In genomic region chr12:53660064-53660463, GRCh38 we compare ENCODE assay signal across 13 cellular contexts. TPM values are rescaled to one million over a fixed set of nuclear protein-coding genes. Genes with fewer than 3 reads are reported as not detected.
A peak's percentile ranks its signal among the peaks of the same experiment; 100 is the strongest.
DNase-seq lines count a peak whose midpoint lies in the region; ATAC-seq, FAIRE-seq and TF ChIP-seq lines count a peak whose summit lies in the region.
"Had no signal": no experiment of that assay in that cellular context is flagged by ENCODE, and none has a peak within 500 bp of the region (broad histone marks: within the 10 kb centered on the region; RNA-seq: fewer than 3 reads in every experiment).

No MANE protein-coding gene starts in this region.

- CTCF ChIA-PET in mammary epithelial cell (lab: Charles Lee; ENCODE audit: low non-redundant PET) = no interaction called here

- 0 out of 2 replicates have a peak, but pooled peaks have one; percentile 2 for TF ChIP-seq POLR2A in GM12892 (IDR thresholded peaks at IDR 0.05; ENCODE audit: low read depth, low read length)
- TF ChIP-seq POLR2A in gastrocnemius medialis (IDR thresholded peaks at IDR 0.05) = no peak

- FAIRE-seq in GM12892 (lab: Jason Lieb, UNC) = no peak
- FAIRE-seq: H54, TTC549 had no signal

- intact Hi-C loops in mammary epithelial cell (cut with micrococcal nuclease) (no loop called here), gastrocnemius medialis (cut with DNase I; ENCODE audit: low total_unique reads) (no loop called here)

- H3K9ac ChIP-seq in mammary epithelial cell (ENCODE audit: insufficient read depth, low read length) (no peak overlapping the region), iPS-18a (ENCODE audit: low read length) (peak overlapping the region; percentile 8)

- DNase-seq in GM12892 (ENCODE audit: insufficient read length) (no peak), mammary epithelial cell (no peak), gastrocnemius medialis (no peak), activated gamma-delta T cell (lab: John Stamatoyannopoulos, UW) (no peak)
- DNase-seq: activated naive CD4-positive, alpha-beta T cell treated with anti-CD3 and anti-CD28 coated beads for 36 hours; NCI-H748 treated with DMSO at 0.1 percent for 48 hours; retina had no signal

- dilution Hi-C loops in mammary epithelial cell (cut with HindIII; ENCODE audit: low sequenced_read_pairs) = no loop called here

- H3K9me3 ChIP-seq in mammary epithelial cell (replicated peaks; ENCODE audit: insufficient read depth, low read length) = no peaks in the 10 kb centered on the region
- no peaks in the 10 kb centered on the region for H3K9me3 ChIP-seq in iPS-18a (ENCODE audit: control insufficient read depth, low read depth, low read length)
- H3K9me3 ChIP-seq in gastrocnemius medialis = no peaks in the 10 kb centered on the region

- H3K4me1 ChIP-seq in mammary epithelial cell (ENCODE audit: insufficient read depth, low read length) = peaks cover 27% of the 10 kb centered on the region
- H3K4me1 ChIP-seq in iPS-18a (ENCODE audit: control insufficient read depth, low read depth, low read length) = peaks cover 12% of the 10 kb centered on the region
- peaks cover 24 to 29% of the 10 kb centered on the region in 2 donors for H3K4me1 ChIP-seq in gastrocnemius medialis

- WGBS in mammary epithelial cell (ENCODE audit: low coverage, missing lambda C conversion rate) = 65% methylated on average over 5 of the region's 5 CpGs

- H3K27ac ChIP-seq in mammary epithelial cell (ENCODE audit: insufficient read depth, low read depth, low read length) (peak overlapping the region; percentile 87), iPS-18a (ENCODE audit: low read length) (no peak overlapping the region), gastrocnemius medialis (peak overlapping the region; percentile 77 to 88 (median 84))

- BruUV-seq in mammary epithelial cell (replicated peaks; lab: Mats Ljungman, UMichigan) = no TSS peak

- H3K27me3 ChIP-seq in mammary epithelial cell (ENCODE audit: insufficient read depth, low read length) (no peaks in the 10 kb centered on the region), iPS-18a (ENCODE audit: control insufficient read depth, insufficient read depth, low read length) (no peaks in the 10 kb centered on the region), gastrocnemius medialis (no peaks in the 10 kb centered on the region)

- TF ChIP-seq CTCF in mammary epithelial cell (conservative IDR thresholded peaks at IDR 0.05 in 1 of 2, IDR thresholded peaks at IDR 0.05 in 1 of 2; ENCODE audit: extremely low read depth in 1 of 2, insufficient read depth in 1 of 2, low read depth in 1 of 2, low read length in 2 of 2) = no peak
- TF ChIP-seq CTCF in gastrocnemius medialis (IDR thresholded peaks at IDR 0.05 in 4 of 5, conservative IDR thresholded peaks at IDR 0.05 in 1 of 5) = no peak

- H3K36me3 ChIP-seq in mammary epithelial cell (ENCODE audit: insufficient read depth, low read length) (peaks cover 2% of the 10 kb centered on the region), iPS-18a (ENCODE audit: control insufficient read depth, low read depth, low read length) (peaks cover 8% of the 10 kb centered on the region), gastrocnemius medialis (peaks cover 0 to 9% of the 10 kb centered on the region in 2 donors)

- no peaks in the 10 kb centered on the region for H4K20me1 ChIP-seq in mammary epithelial cell (ENCODE audit: insufficient read depth, low read length)

- H3K79me2 ChIP-seq in mammary epithelial cell (ENCODE audit: insufficient read depth, low read length) = no peaks in the 10 kb centered on the region

- H3K4me3 ChIP-seq in mammary epithelial cell (replicated peaks in 1 of 3; ENCODE audit: insufficient read depth in 1 of 3, low read depth in 2 of 3, low read length in 3 of 3) (no peak overlapping the region), iPS-18a (ENCODE audit: low read length) (no peak overlapping the region), gastrocnemius medialis (peak overlapping the region in 1 of 4 donors; percentile 33)

- ATAC-seq in gastrocnemius medialis = peak; percentile 12 to 19
- ATAC-seq in GM19023 (IDR thresholded peaks at IDR 0.05; ENCODE audit: unreplicated experiment) = no peak
- ATAC-seq in GM18870 (IDR thresholded peaks at IDR 0.05; ENCODE audit: unreplicated experiment) = no peak
- no peak for ATAC-seq in activated CD4-positive, CD25-positive, alpha-beta regulatory T cell treated with anti-CD3 and anti-CD28 coated beads, Interleukin-2, amount 50 U/mL, for 24 hours

- H2AFZ ChIP-seq in mammary epithelial cell (ENCODE audit: low read depth, low read length) = peak overlapping the region; percentile 89

- H3K4me2 ChIP-seq in mammary epithelial cell (ENCODE audit: insufficient read depth, low read depth, low read length) = peak overlapping the region; percentile 75

- in situ Hi-C loops in mammary epithelial cell (cut with MboI; ENCODE audit: low sequenced_read_pairs in 2 of 2) = no loop called here
- in situ Hi-C loops in gastrocnemius medialis (cut with MboI; ENCODE audit: low sequenced_read_pairs in 4 of 4) = no loop called here

RNA-seq across cellular contexts. Expression of gene ATP5MC2, which starts 15.8 kb away (rescaled TPM):
- 687 TPM for polyA plus RNA-seq in GM12892 (2012; ENCODE audit: missing spikeins)
- total RNA-seq in mammary epithelial cell (100 to 1,000 TPM in 1 of 2 donors, 10 to 100 TPM in 1; 47.2 to 140 TPM), gastrocnemius medialis (100 to 1,000 TPM; 428 to 714 (median 580) TPM)
- polyA plus RNA-seq in mammary epithelial cell = 253 TPM
- 356 TPM for polyA minus RNA-seq in mammary epithelial cell

RNA-seq across cellular contexts. Expression of gene ATF7, which starts 33.9 kb away (rescaled TPM):
- 14.5 TPM for polyA plus RNA-seq in GM12892 (2012; ENCODE audit: missing spikeins)
- total RNA-seq in mammary epithelial cell (10 to 100 TPM; 11.2 to 26.5 TPM), gastrocnemius medialis (10 to 100 TPM; 21.9 to 47.9 (median 26.3) TPM)
- 16.4 TPM for polyA plus RNA-seq in mammary epithelial cell
- 68.1 TPM for polyA minus RNA-seq in mammary epithelial cell

Comparison
In these comparisons a context has a peak if more than half of its experiments do, and no peak if none do; other contexts are left out.
1. ATAC-seq: peak in gastrocnemius medialis (2 of 2); none in GM19023 (single experiment), GM18870 (single experiment) and activated CD4-positive, CD25-positive, alpha-beta regulatory T cell treated with anti-CD3 and anti-CD28 coated beads, Interleukin-2, amount 50 U/mL, for 24 hours (0 of 2).